26 cellular contexts compared by ENCODE assay signal in the genomic region with DNA sequence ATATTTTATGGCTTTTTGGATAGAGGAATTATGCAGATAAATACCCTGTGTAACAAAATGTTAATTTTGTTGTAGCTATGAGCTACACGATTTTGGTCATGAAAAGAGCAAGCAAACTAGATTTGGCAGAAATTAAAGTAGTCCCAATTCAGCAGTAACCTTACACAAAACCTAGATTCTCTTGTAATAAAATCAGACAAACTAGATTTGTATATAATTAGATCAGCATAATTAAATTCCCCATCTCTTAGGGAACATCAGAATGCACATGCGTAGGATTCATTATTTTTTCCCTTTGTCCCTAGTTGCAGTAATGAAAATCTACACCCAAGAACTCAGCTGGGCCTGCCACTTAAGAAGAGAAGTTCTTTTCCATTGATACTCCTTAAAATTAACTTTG.
"Had no signal": no experiment of that assay in that cellular context is flagged by ENCODE, and none has a peak within 500 bp of the region (broad histone marks: within the 10 kb centered on the region; RNA-seq: fewer than 3 reads in every experiment).

No MANE protein-coding gene starts in this region.

- DNase-seq: stimulated activated CD4-positive, alpha-beta T cell treated with anti-CD3 and anti-CD28 coated beads, Interleukin-2, amount 100 ng/mL, for 48 hours; stimulated activated CD4-positive, alpha-beta T cell treated with anti-CD3 and anti-CD28 coated beads, Interleukin-4, amount 100 ng/mL, for 1 hour; stimulated activated CD4-positive, alpha-beta T cell treated with anti-CD3 and anti-CD28 coated beads, Interleukin-4, amount 100 ng/mL, for 24 hours; stimulated activated CD4-positive, alpha-beta T cell treated with anti-CD3 and anti-CD28 coated beads, Interleukin-4, amount 100 ng/mL, for 4 hours; stimulated activated CD8-positive, alpha-beta memory T cell treated with anti-CD3 and anti-CD28 coated beads, Interleukin-4, amount 100 ng/mL, for 48 hours; stimulated activated naive B cell treated with anti-CD40 and anti-IgM and Interleukin-4, amounts not matched to agents 10 μg/mL and 1 μg/mL and 100 μg/mL, for 72 hours; stimulated activated naive CD4-positive, alpha-beta T cell; stimulated activated naive CD4-positive, alpha-beta T cell treated with Interleukin-2 at 50 U/mL for 16 hours; stimulated activated naive CD8-positive, alpha-beta T cell treated with anti-CD3 and anti-CD28 coated beads, Interleukin-15, amount 100 ng/mL, for 72 hours; stimulated activated naive CD8-positive, alpha-beta T cell treated with anti-CD3 and anti-CD28 coated beads, Interleukin-15, Interleukin-2, amounts not matched to agents 100 U/mL and 50 U/mL, for 24 hours; stomach; substantia nigra; testis; thyroid gland; tibial artery; transverse colon; trophoblast cell; upper lobe of left lung; upper lobe of right lung; uterus had no signal

- H3K4me1 ChIP-seq: stomach, suprapubic skin, testis, thyroid gland, tibial artery, tibial nerve, transverse colon, upper lobe of left lung, upper lobe of right lung, uterus, vagina had no signal

- H3K27me3 ChIP-seq: stomach, suprapubic skin, testis, thyroid gland, tibial artery, tibial nerve, transverse colon, upper lobe of left lung, upper lobe of right lung, uterus, vagina had no signal

- ATAC-seq: stimulated activated effector memory CD8-positive, alpha-beta T cell treated with anti-CD3 and anti-CD28 coated beads, Interleukin-12 subunit alpha, Interleukin-12 subunit beta, amount 100 ng/mL, for 72 hours; stimulated activated memory B cell treated with anti-CD40 and anti-IgM and Interleukin-4, amounts not matched to agents 10 μg/mL and 1 μg/mL and 100 μg/mL, for 72 hours; stimulated activated naive B cell treated with anti-CD40 and anti-IgM and Interleukin-4, amounts not matched to agents 10 μg/mL and 1 μg/mL and 100 μg/mL, for 72 hours; stimulated activated naive CD8-positive, alpha-beta T cell treated with anti-CD3 and anti-CD28 coated beads, Interleukin-15, amount 100 ng/mL, for 72 hours; stimulated activated naive CD8-positive, alpha-beta T cell treated with anti-CD3 and anti-CD28 coated beads, Interleukin-15, Interleukin-2, amounts not matched to agents 100 U/mL and 50 U/mL, for 24 hours; upper lobe of right lung had no signal

- H3K9me3 ChIP-seq: suprapubic skin, testis, thoracic aorta, thyroid gland, tibial artery, upper lobe of left lung, upper lobe of right lung, uterus, vagina had no signal

- H3K27ac ChIP-seq: stomach, suprapubic skin, testis, thoracic aorta, thyroid gland, tibial artery, tibial nerve, transverse colon, upper lobe of left lung, upper lobe of right lung, uterus, vagina had no signal

- H3K36me3 ChIP-seq: stomach, suprapubic skin, thoracic aorta, thyroid gland, tibial artery, tibial nerve, transverse colon, upper lobe of left lung, upper lobe of right lung, uterus, vagina had no signal

- H3K4me3 ChIP-seq: stomach, suprapubic skin, testis, thoracic aorta, thyroid gland, tibial artery, tibial nerve, transverse colon, upper lobe of left lung, upper lobe of right lung, uterus, vagina had no signal
